ENCODE assay signal across 1 cellular context in genomic region chr10:5757766-5758517, GRCh38.
TF ChIP-seq lines count a peak whose summit lies in the region.

No MANE protein-coding gene starts in this region.

TF ChIP-seq in SK-N-SH, 30 proteins besides CTCF, POLR2A, EP300 and RAD21 (continued from another document):
- TF ChIP-seq ZBTB33 (IDR thresholded peaks at IDR 0.05; ENCODE audit: borderline replicate concordance, low read depth) (no peak), ELF1 (IDR thresholded peaks at IDR 0.05) (no peak), USF2 (IDR thresholded peaks at IDR 0.05; ENCODE audit: borderline replicate concordance, low read depth, low read length) (no peak), SIN3A (IDR thresholded peaks at IDR 0.05; ENCODE audit: borderline replicate concordance, low read depth, low read length) (no peak), YY1 (IDR thresholded peaks at IDR 0.05; ENCODE audit: low read depth) (no peak), GABPA (IDR thresholded peaks at IDR 0.05; ENCODE audit: low read depth) (no peak)
